Comparison of ENCODE assay signal across 16 cellular contexts in genomic region chr7:69757990-69758430, GRCh38.
DNase-seq lines count a peak whose midpoint lies in the region; ATAC-seq and TF ChIP-seq lines count a peak whose summit lies in the region.
"Had no signal": no experiment of that assay in that cellular context is flagged by ENCODE, and none has a peak within 500 bp of the region (broad histone marks: within the 10 kb centered on the region; RNA-seq: fewer than 3 reads in every experiment).

No MANE protein-coding gene starts in this region.

- H3K36me3 ChIP-seq in gastroesophageal sphincter = no peaks in the 10 kb centered on the region

- H3K4me1 Mint-ChIP-seq in activated T-helper 17 cell treated with anti-CD3 and anti-CD28 coated beads, Interleukin-2, amount 50 U/mL, for 72 hours = no peaks in the 10 kb centered on the region

- TF ChIP-seq CTCF in gastroesophageal sphincter (IDR thresholded peaks at IDR 0.05) = no peak

- no peak overlapping the region for H3K4me3 ChIP-seq in gastroesophageal sphincter

- H3K36me3 Mint-ChIP-seq in activated T-helper 17 cell treated with anti-CD3 and anti-CD28 coated beads, Interleukin-2, amount 50 U/mL, for 72 hours (ENCODE audit: low read depth) = no peaks in the 10 kb centered on the region

- H3K27ac Mint-ChIP-seq in activated T-helper 17 cell treated with anti-CD3 and anti-CD28 coated beads, Interleukin-2, amount 50 U/mL, for 72 hours = no peak overlapping the region

- H3K4me3 Mint-ChIP-seq in activated T-helper 17 cell treated with anti-CD3 and anti-CD28 coated beads, Interleukin-2, amount 50 U/mL, for 72 hours = no peak overlapping the region

- peaks cover 3% of the 10 kb centered on the region for H3K27me3 Mint-ChIP-seq in activated T-helper 17 cell treated with anti-CD3 and anti-CD28 coated beads, Interleukin-2, amount 50 U/mL, for 72 hours

- peak; percentile 42 for DNase-seq in AG20443 (ENCODE audit: low spot score)
- no peak for DNase-seq in NCI-H226
- DNase-seq in NCI-H1436 (lab: John Stamatoyannopoulos, UW) = no peak
- no peak for DNase-seq in HuH-7 (ENCODE audit: low spot score)
- DNase-seq: activated gamma-delta T cell treated with Interleukin-2 at 50 U/mL for 16 hours; cortex of kidney; erythroblast; NCI-H1092 treated with DMSO at 0.1 percent for 48 hours; NCI-H345; stimulated activated CD4-positive, alpha-beta T cell treated with anti-CD3 and anti-CD28 coated beads, Interleukin-1b, Interleukin-23, amount 100 ng/mL, for 48 hours; substantia nigra had no signal

- no peaks in the 10 kb centered on the region for H3K9me3 Mint-ChIP-seq in activated T-helper 17 cell treated with anti-CD3 and anti-CD28 coated beads, Interleukin-2, amount 50 U/mL, for 72 hours

- no peak overlapping the region for H3K27ac ChIP-seq in gastroesophageal sphincter

- H3K4me1 ChIP-seq in gastroesophageal sphincter = peaks cover 3 to 34% (median 12%) of the 10 kb centered on the region in 3 donors

- no peak for TF ChIP-seq POLR2A in gastroesophageal sphincter (IDR thresholded peaks at IDR 0.05)

- 78% methylated on average over 1 of the region's 1 CpG; no CpG with 5 or more reads in 1 of the 2 donors for WGBS in gastroesophageal sphincter (ENCODE audit: low coverage in 1 of 2), 2 donors

- H3K9me3 ChIP-seq in gastroesophageal sphincter = no peaks in the 10 kb centered on the region

- no peak for TF ChIP-seq EP300 in gastroesophageal sphincter (IDR thresholded peaks at IDR 0.05)

- no peaks in the 10 kb centered on the region for H3K27me3 ChIP-seq in gastroesophageal sphincter

- ATAC-seq in GM21717 (IDR thresholded peaks at IDR 0.05; ENCODE audit: unreplicated experiment) = peak; percentile 42
- ATAC-seq in activated T-helper 17 cell treated with anti-CD3 and anti-CD28 coated beads, Interleukin-2, amount 50 U/mL, for 72 hours (replicated peaks) = peak; percentile 38
- ATAC-seq in gastroesophageal sphincter = peak; percentile 36
- ATAC-seq in GM18511 (IDR thresholded peaks at IDR 0.05; ENCODE audit: unreplicated experiment) = no peak
- ATAC-seq: activated CD4-positive, CD25-positive, alpha-beta regulatory T cell treated with anti-CD3 and anti-CD28 coated beads, Interleukin-2, amount 50 U/mL, for 24 hours had no signal
